In genomic region chr1:66464802-66465201, GRCh38 we compare ENCODE assay signal across 15 cellular contexts.
A peak's percentile ranks its signal among the peaks of the same experiment; 100 is the strongest.
DNase-seq lines count a peak whose midpoint lies in the region; ATAC-seq, FAIRE-seq and TF ChIP-seq lines count a peak whose summit lies in the region.
"Had no signal": no experiment of that assay in that cellular context is flagged by ENCODE, and none has a peak within 500 bp of the region (broad histone marks: within the 10 kb centered on the region; RNA-seq: fewer than 3 reads in every experiment).

No MANE protein-coding gene starts in this region.

- peak overlapping the region; percentile 99 for H3K23ac ChIP-seq in IMR-90 (ENCODE audit: low read depth, low read length)

- H2BK5ac ChIP-seq in IMR-90 (ENCODE audit: low read depth, low read length, poor library complexity, severe bottlenecking), result peak overlapping the region; percentile 100

- H3K56ac ChIP-seq in IMR-90 (ENCODE audit: extremely low read depth, insufficient read depth, low read length), result peak overlapping the region; percentile 95

- H3K27ac ChIP-seq in IMR-90 (ENCODE audit: insufficient read depth, low read length) (peak overlapping the region; percentile 99), mammary epithelial cell (ENCODE audit: insufficient read depth, low read depth, low read length) (peak overlapping the region; percentile 57), keratinocyte (ENCODE audit: control insufficient read depth, insufficient read depth, low read length) (peak overlapping the region; percentile 51), tibial artery (no peak overlapping the region)

- peaks cover 25% of the 10 kb centered on the region for H3K9me3 Mint-ChIP-seq in activated CD4-positive, alpha-beta T cell treated with anti-CD3 and anti-CD28 coated beads, Interleukin-2, amount 10 ng/mL, durations not matched to agents 7 days and 5 days
- H3K9me3 Mint-ChIP-seq in effector memory CD8-positive, alpha-beta T cell, result peaks cover 2 to 3% of the 10 kb centered on the region in 2 donors

- H2BK15ac ChIP-seq in IMR-90 (ENCODE audit: low read depth, low read length), result peak overlapping the region; percentile 87

- no peaks in the 10 kb centered on the region for H3K27me3 ChIP-seq in IMR-90 (ENCODE audit: control insufficient read depth, insufficient read depth, low read length)
- H3K27me3 ChIP-seq in mammary epithelial cell (ENCODE audit: insufficient read depth, low read length), result no peaks in the 10 kb centered on the region
- H3K27me3 ChIP-seq in keratinocyte (ENCODE audit: control insufficient read depth, extremely low read depth, insufficient read depth, low read length), result no peaks in the 10 kb centered on the region
- H3K27me3 ChIP-seq in tibial artery, result no peaks in the 10 kb centered on the region

- H3K9me3 ChIP-seq in IMR-90 (ENCODE audit: control insufficient read depth, insufficient read depth, low read length) (0 out of 2 replicates have a peak, but pooled peaks cover 3% of the 10 kb centered on the region), mammary epithelial cell (replicated peaks; ENCODE audit: insufficient read depth, low read length) (peaks cover 6% of the 10 kb centered on the region), keratinocyte (ENCODE audit: control insufficient read depth, low read depth, low read length) (peaks cover 3% of the 10 kb centered on the region), tibial artery (no peaks in the 10 kb centered on the region)

- H3K79me2 ChIP-seq in mammary epithelial cell (ENCODE audit: insufficient read depth, low read length) (no peaks in the 10 kb centered on the region), keratinocyte (ENCODE audit: control insufficient read depth, insufficient read depth, low read length) (no peaks in the 10 kb centered on the region)

- intact Hi-C loops in IMR-90 (cut with micrococcal nuclease) (loop anchor here (5.0 kb wide), 1 partner anchor 67 kb away; the partner anchor contains the start of gene SGIP1), mammary epithelial cell (cut with micrococcal nuclease) (loop anchor here (10.0 kb wide), 1 partner anchor 100 kb away; no protein-coding TSS in a partner anchor), tibial artery (cut with DNase I; ENCODE audit: low total_unique reads) (no loop called here)

- H3K4me2 ChIP-seq in IMR-90 (ENCODE audit: low read depth, low read length) (peak overlapping the region; percentile 64; the same call in 1 of the 2 replicates), mammary epithelial cell (ENCODE audit: insufficient read depth, low read depth, low read length) (no peak overlapping the region), keratinocyte (ENCODE audit: control insufficient read depth, extremely low read depth, insufficient read depth, low read depth, low read length) (peak overlapping the region; percentile 13)

- H2BK20ac ChIP-seq in IMR-90 (ENCODE audit: low read depth, low read length), result peak overlapping the region; percentile 99

- FAIRE-seq in keratinocyte (lab: Jason Lieb, UNC), result peak; percentile 92
- FAIRE-seq: G401.6 had no signal

- H3K36me3 Mint-ChIP-seq in activated CD4-positive, alpha-beta T cell treated with anti-CD3 and anti-CD28 coated beads, Interleukin-2, amount 10 ng/mL, durations not matched to agents 7 days and 5 days (ENCODE audit: low read depth), result peaks cover 1% of the 10 kb centered on the region
- H3K36me3 Mint-ChIP-seq in effector memory CD8-positive, alpha-beta T cell (ENCODE audit: insufficient read depth), result no peaks in the 10 kb centered on the region

- H4K91ac ChIP-seq in IMR-90 (ENCODE audit: insufficient read depth, low read depth, low read length), result peak overlapping the region; percentile 96

- H2AK5ac ChIP-seq in IMR-90 (ENCODE audit: low read depth, low read length), result peak overlapping the region; percentile 90

- no peak for TF ChIP-seq RAD21 in IMR-90 (IDR thresholded peaks at IDR 0.05; ENCODE audit: low read length)

- peak overlapping the region; percentile 84 for H2AFZ ChIP-seq in IMR-90 (replicated peaks; ENCODE audit: low read length, poor library complexity)
- peak overlapping the region; percentile 83 for H2AFZ ChIP-seq in mammary epithelial cell (ENCODE audit: low read depth, low read length)
- peak overlapping the region; percentile 81 for H2AFZ ChIP-seq in keratinocyte (ENCODE audit: control insufficient read depth, low read length)

- BruUV-seq in IMR-90 (replicated peaks; lab: Mats Ljungman, UMichigan), result no TSS peak
- no TSS peak for BruUV-seq in mammary epithelial cell (replicated peaks; lab: Mats Ljungman, UMichigan)

- peak overlapping the region; percentile 97 for H3K14ac ChIP-seq in IMR-90 (replicated peaks; ENCODE audit: low read depth, low read length)

- H3K18ac ChIP-seq in IMR-90 (ENCODE audit: low read depth, low read length), result peak overlapping the region; percentile 99

- H4K8ac ChIP-seq in IMR-90 (ENCODE audit: low read depth in 2 of 2, low read length in 2 of 2), result peak overlapping the region; percentile 88 to 100

- peak overlapping the region; percentile 99 for H3K4ac ChIP-seq in IMR-90 (ENCODE audit: low read depth, low read length)

- H3K27me3 Mint-ChIP-seq in activated CD4-positive, alpha-beta T cell treated with anti-CD3 and anti-CD28 coated beads, Interleukin-2, amount 10 ng/mL, durations not matched to agents 7 days and 5 days, result peaks cover 13% of the 10 kb centered on the region
- H3K27me3 Mint-ChIP-seq in effector memory CD8-positive, alpha-beta T cell, result peaks cover 44 to 60% of the 10 kb centered on the region in 2 donors

- H2BK120ac ChIP-seq in IMR-90 (ENCODE audit: low read depth, low read length), result peak overlapping the region; percentile 99

- in situ Hi-C loops in IMR-90 (cut with MboI; ENCODE audit: low sequenced_read_pairs) (no loop called here), mammary epithelial cell (cut with MboI; ENCODE audit: low sequenced_read_pairs in 2 of 2) (loop anchor here (25.0 kb wide), 1 partner anchor 503 kb away; no protein-coding TSS in a partner anchor)

- H4K20me1 ChIP-seq in IMR-90 (ENCODE audit: insufficient read depth, low read length) (no peaks in the 10 kb centered on the region), mammary epithelial cell (ENCODE audit: insufficient read depth, low read length) (no peaks in the 10 kb centered on the region), keratinocyte (ENCODE audit: control insufficient read depth, extremely low read depth, insufficient read depth, low read length) (no peaks in the 10 kb centered on the region)

- no CpG with 5 or more reads among the region's 2 CpGs for WGBS in IMR-90 (ENCODE audit: extremely low coverage in 2 of 2, insufficient read length in 1 of 2), 2 experiments
- WGBS in mammary epithelial cell (ENCODE audit: low coverage, missing lambda C conversion rate), result 34% methylated on average over 2 of the region's 2 CpGs

- no peak for TF ChIP-seq CTCF in AG09309 (IDR thresholded peaks at IDR 0.05; ENCODE audit: control insufficient read depth, insufficient read depth, low read depth, low read length, missing control alignments)
- TF ChIP-seq CTCF in IMR-90 (conservative IDR thresholded peaks at IDR 0.05; ENCODE audit: low read depth, low read length), result no peak
- no peak for TF ChIP-seq CTCF in mammary epithelial cell (conservative IDR thresholded peaks at IDR 0.05 in 1 of 2, IDR thresholded peaks at IDR 0.05 in 1 of 2; ENCODE audit: extremely low read depth in 1 of 2, insufficient read depth in 1 of 2, low read depth in 1 of 2, low read length in 2 of 2)
- no peak for TF ChIP-seq CTCF in keratinocyte (optimal IDR thresholded peaks at IDR 0.05 in 1 of 3, IDR thresholded peaks at IDR 0.05 in 1 of 3, conservative IDR thresholded peaks at IDR 0.05 in 1 of 3; ENCODE audit: extremely low read depth in 1 of 3, insufficient read depth in 2 of 3, low read length in 3 of 3)
- TF ChIP-seq CTCF in tibial artery (IDR thresholded peaks at IDR 0.05), result no peak

- DNase-seq in AG09309 (ENCODE audit: low read depth) (peak; percentile 95), IMR-90 (peak; percentile 99), mammary epithelial cell (peak; percentile 93), keratinocyte (ENCODE audit: low read depth, low spot score) (peak; percentile 90), NCI-H1694 (lab: John Stamatoyannopoulos, UW) (no peak), tibial artery (no peak)
- no peak for DNase-seq in activated CD4-positive, alpha-beta T cell treated with anti-CD3 and anti-CD28 coated beads, Interleukin-2, amount 10 ng/mL, durations not matched to agents 7 days and 5 days
- DNase-seq in effector memory CD8-positive, alpha-beta T cell, result no peak
- DNase-seq: activated CD4-positive, alpha-beta T cell treated with anti-CD3 and anti-CD28 coated beads for 1 hour; NCI-H1436 treated with DMSO at 0.1 percent for 48 hours; NCI-H774; stimulated activated naive CD4-positive, alpha-beta T cell treated with Interleukin-2 at 50 U/mL for 16 hours had no signal

- H3K4me3 Mint-ChIP-seq in activated CD4-positive, alpha-beta T cell treated with anti-CD3 and anti-CD28 coated beads, Interleukin-2, amount 10 ng/mL, durations not matched to agents 7 days and 5 days, result no peak overlapping the region
- no peak overlapping the region for H3K4me3 Mint-ChIP-seq in effector memory CD8-positive, alpha-beta T cell
- H3K4me3 Mint-ChIP-seq: central memory CD8-positive, alpha-beta T cell had no signal

- peak overlapping the region; percentile 42; the same call in 1 of the 2 replicates for H3K9ac ChIP-seq in IMR-90 (ENCODE audit: low read depth, low read length)
- no peak overlapping the region for H3K9ac ChIP-seq in mammary epithelial cell (ENCODE audit: insufficient read depth, low read length)
- no peak overlapping the region for H3K9ac ChIP-seq in keratinocyte (ENCODE audit: control insufficient read depth, extremely low read depth, insufficient read depth, low read length)

- no peak for TF ChIP-seq POLR2A in IMR-90 (IDR thresholded peaks at IDR 0.05; ENCODE audit: low read depth, low read length)

- H3K36me3 ChIP-seq in IMR-90 (ENCODE audit: control insufficient read depth, insufficient read depth, low read length) (no peaks in the 10 kb centered on the region; the same call in 1 of the 2 replicates), mammary epithelial cell (ENCODE audit: insufficient read depth, low read length) (no peaks in the 10 kb centered on the region), keratinocyte (ENCODE audit: control insufficient read depth in 2 of 2, extremely low read depth in 1 of 2, insufficient read depth in 2 of 2, low read length in 2 of 2) (no peaks in the 10 kb centered on the region), tibial artery (no peaks in the 10 kb centered on the region)

- H3K4me3 ChIP-seq in AG09309 (ENCODE audit: control insufficient read depth, low read depth, low read length), result no peak overlapping the region
- no peak overlapping the region for H3K4me3 ChIP-seq in IMR-90 (ENCODE audit: insufficient read depth, low read depth, low read length)
- H3K4me3 ChIP-seq in mammary epithelial cell (replicated peaks in 1 of 3; ENCODE audit: insufficient read depth in 1 of 3, low read depth in 2 of 3, low read length in 3 of 3), result no peak overlapping the region
- no peak overlapping the region for H3K4me3 ChIP-seq in keratinocyte (ENCODE audit: control insufficient read depth in 2 of 3, extremely low read depth in 1 of 3, insufficient read depth in 2 of 3, low read depth in 1 of 3, low read length in 3 of 3)
- H3K4me3 ChIP-seq in tibial artery, result no peak overlapping the region

- no peak overlapping the region for H3K27ac Mint-ChIP-seq in activated CD4-positive, alpha-beta T cell treated with anti-CD3 and anti-CD28 coated beads, Interleukin-2, amount 10 ng/mL, durations not matched to agents 7 days and 5 days
- H3K27ac Mint-ChIP-seq in effector memory CD8-positive, alpha-beta T cell, result no peak overlapping the region

- CTCF ChIA-PET in IMR-90 (lab: Yijun Ruan, JAX) (interaction anchor here (0.6 to 2.2 kb wide), 4 partner anchors 14 to 160 kb away, joined by 3 to 11 read pairs (median 6); no protein-coding TSS in a partner anchor), mammary epithelial cell (lab: Charles Lee; ENCODE audit: low non-redundant PET) (interaction anchor here (0.7 kb wide), 1 partner anchor 171 kb away, joined by 7 read pairs; no protein-coding TSS in a partner anchor)
- CTCF ChIA-PET in activated CD4-positive, alpha-beta T cell treated with anti-CD3 and anti-CD28 coated beads, Interleukin-2, amount 10 ng/mL, durations not matched to agents 7 days and 5 days (lab: Charles Lee), result interaction anchor here (0.7 to 1.3 kb wide), 3 partner anchors 15 to 215 kb away, joined by 3 to 5 read pairs (median 3); no protein-coding TSS in a partner anchor

- POLR2A ChIA-PET in IMR-90 (lab: Charles Lee; ENCODE audit: unreplicated experiment), result interaction anchor here (0.6 to 2.2 kb wide), 4 partner anchors 11 to 89 kb away, joined by 4 to 8 read pairs (median 5); partner anchors contain the start of gene SGIP1
- POLR2A ChIA-PET in activated CD4-positive, alpha-beta T cell treated with anti-CD3 and anti-CD28 coated beads, Interleukin-2, amount 10 ng/mL, durations not matched to agents 7 days and 5 days (lab: Charles Lee), result no interaction called here

- peak overlapping the region; percentile 92 for H2AK9ac ChIP-seq in IMR-90 (replicated peaks; ENCODE audit: low read depth, low read length, poor library complexity)

- H3K4me1 Mint-ChIP-seq in activated CD4-positive, alpha-beta T cell treated with anti-CD3 and anti-CD28 coated beads, Interleukin-2, amount 10 ng/mL, durations not matched to agents 7 days and 5 days, result no peaks in the 10 kb centered on the region
- H3K4me1 Mint-ChIP-seq in effector memory CD8-positive, alpha-beta T cell (ENCODE audit: low read depth in 2 of 2), result no peaks in the 10 kb centered on the region
- H3K4me1 Mint-ChIP-seq: central memory CD8-positive, alpha-beta T cell had no signal

- dilution Hi-C loops in IMR-90 (cut with HindIII; ENCODE audit: low sequenced_read_pairs, unreplicated experiment) (no loop called here), mammary epithelial cell (cut with HindIII; ENCODE audit: low sequenced_read_pairs) (loop anchor here (5.0 kb wide), 1 partner anchor 82 kb away; no protein-coding TSS in a partner anchor), keratinocyte (cut with MboI; ENCODE audit: extremely low pct_ligation_motif_present, low sequenced_read_pairs) (loop anchor here (25.0 kb wide), 1 partner anchor 203 kb away; no protein-coding TSS in a partner anchor)

- H3K9me1 ChIP-seq in IMR-90 (ENCODE audit: insufficient read depth, low read length) (peaks cover 7% of the 10 kb centered on the region; the same call in 1 of the 2 replicates), keratinocyte (ENCODE audit: control insufficient read depth, extremely low read depth, insufficient read depth, low read length) (no peaks in the 10 kb centered on the region)

- H4K5ac ChIP-seq in IMR-90 (ENCODE audit: low read depth, low read length), result peak overlapping the region; percentile 99

- peak; percentile 94 for ATAC-seq in IMR-90 (ENCODE audit: low read depth)
- no peak for ATAC-seq in effector memory CD8-positive, alpha-beta T cell (replicated peaks)
- ATAC-seq: left lobe of liver had no signal

- peaks cover 0 to 3% of the 10 kb centered on the region in 2 experiments; a peak in 2 of 4 replicates for H3K79me1 ChIP-seq in IMR-90 (ENCODE audit: low read depth in 1 of 2, low read length in 2 of 2)

- H3K4me1 ChIP-seq in IMR-90 (ENCODE audit: control insufficient read depth, insufficient read depth, low read length) (peaks cover 11% of the 10 kb centered on the region), mammary epithelial cell (ENCODE audit: insufficient read depth, low read length) (peaks cover 12% of the 10 kb centered on the region), keratinocyte (ENCODE audit: control insufficient read depth, extremely low read depth, insufficient read depth, low read length) (peaks cover 15% of the 10 kb centered on the region), tibial artery (peaks cover 0 to 30% (median 0%) of the 10 kb centered on the region in 4 donors)

Comparison
In these comparisons a context has a peak if more than half of its experiments do, and no peak if none do; other contexts are left out.
1. DNase-seq: peak in AG09309 (single experiment), IMR-90 (single experiment), mammary epithelial cell (single experiment) and keratinocyte (single experiment); none in NCI-H1694 (single experiment), activated CD4-positive, alpha-beta T cell treated with anti-CD3 and anti-CD28 coated beads, Interleukin-2, amount 10 ng/mL, durations not matched to agents 7 days and 5 days (single experiment), tibial artery (0 of 2) and effector memory CD8-positive, alpha-beta T cell (0 of 3).
2. H3K27ac ChIP-seq: peak in IMR-90 (single experiment), mammary epithelial cell (single experiment) and keratinocyte (single experiment); none in tibial artery (0 of 2).
3. Peak in every context shown above with its lines, with median percentiles within 50 percentile points of each other: H2AFZ ChIP-seq.